In genomic region chr6:46690126-46690525, GRCh38 we compare ENCODE assay signal across 38 cellular contexts. TPM values are rescaled to one million over a fixed set of nuclear protein-coding genes. Genes with fewer than 3 reads are reported as not detected.
"Had no signal": no experiment of that assay in that cellular context is flagged by ENCODE, and none has a peak within 500 bp of the region (broad histone marks: within the 10 kb centered on the region; RNA-seq: fewer than 3 reads in every experiment).

No MANE protein-coding gene starts in this region.

- H3K4me3 Mint-ChIP-seq: T-cell had no signal

- H3K36me3 Mint-ChIP-seq: T-cell had no signal

- H3K4me2 ChIP-seq: KMS-11, PC-9 had no signal

- H2AFZ ChIP-seq: PC-9 had no signal

- H3K27ac ChIP-seq: KMS-11, PC-9, RWPE1, SJCRH30, SK-N-MC had no signal

- H3K4me3 ChIP-seq: PC-9, SJCRH30, SK-N-MC had no signal

- H3K36me3 ChIP-seq: SJCRH30 had no signal

- H3K27ac Mint-ChIP-seq: T-cell had no signal

- H3K4me1 Mint-ChIP-seq: T-cell had no signal

- H3K9me3 ChIP-seq: SJCRH30 had no signal

- H3K9me3 Mint-ChIP-seq: T-cell had no signal

- ATAC-seq: Panc1, Right ventricle myocardium inferior, SK-N-SH treated with all-trans-retinoic acid at 6 μM for 48 hours, T-cell had no signal

- DNase-seq: Karpas-422, KBM-7, MM.1S, MV-4-11, NCI-H1048, NCI-H1092 treated with DMSO at 0.1 percent for 48 hours, NCI-H1105 treated with DMSO at 0.1 percent for 48 hours, NCI-H1417, NCI-H1436, NCI-H146, NCI-H1694, NCI-H187, NCI-H2029, NCI-H2081, NCI-H2171 treated with DMSO at 0.1 percent for 48 hours, NCI-H2227 treated with DMSO at 0.1 percent for 48 hours, NCI-H345, NCI-H446, NCI-H510A treated with DMSO at 0.1 percent for 48 hours, NCI-H524 treated with DMSO at 0.1 percent for 48 hours, NCI-H526 treated with DMSO at 0.1 percent for 48 hours, NCI-H774, PC-9, SHP77, SIG-M5, T-cell had no signal

RNA-seq across cellular contexts. Expression of gene TDRD6, which starts 2.4 kb away (rescaled TPM):
- total RNA-seq: RPMI7951 had no signal

RNA-seq across cellular contexts. Expression of gene CYP39A1, which starts 37.5 kb away (rescaled TPM):
- total RNA-seq: T-cell had no signal

RNA-seq across cellular contexts. Expression of gene PLA2G7, which starts 45.0 kb away (rescaled TPM):
- total RNA-seq: OCI-LY7, SJCRH30 had no signal

RNA-seq across cellular contexts. Expression of gene ANKRD66, which starts 56.6 kb away (rescaled TPM):
- total RNA-seq: M059J, NCI-H460, OCI-LY7, PC-9, Right ventricle myocardium inferior, RPMI7951, SJCRH30, SK-MEL-5, T-cell had no signal
